27 cellular contexts compared by ENCODE assay signal in the genomic region with DNA sequence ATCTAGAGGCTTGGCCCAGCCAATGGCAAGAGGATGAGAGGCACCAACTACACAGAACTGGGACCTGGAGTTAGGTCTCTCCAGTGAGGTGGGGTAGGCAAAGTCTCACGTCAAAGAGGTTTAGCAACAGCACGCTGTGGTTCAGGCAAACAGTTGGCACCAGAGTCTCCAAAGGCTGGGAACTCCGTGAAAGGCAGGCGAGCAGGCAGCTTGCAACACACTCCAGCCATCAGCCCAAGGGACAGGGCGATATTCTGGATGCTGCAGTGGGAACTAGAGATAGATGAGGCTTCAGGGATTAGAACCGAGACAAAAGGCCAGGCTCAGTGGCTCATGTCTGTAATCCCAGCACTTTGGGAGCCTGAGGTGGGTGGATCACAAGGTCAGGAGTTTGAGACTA.
"Had no signal": no experiment of that assay in that cellular context is flagged by ENCODE, and none has a peak within 500 bp of the region (broad histone marks: within the 10 kb centered on the region; RNA-seq: fewer than 3 reads in every experiment).

No MANE protein-coding gene starts in this region.

- H3K4me3 ChIP-seq: cardiac muscle cell, SK-N-MC had no signal

- DNase-seq: activated B cell treated with CpG ODN at 0.5 μM for 24 hours; activated CD4-positive, alpha-beta memory T cell treated with anti-CD3 and anti-CD28 coated beads for 36 hours; activated CD4-positive, alpha-beta T cell treated with anti-CD3 and anti-CD28 coated beads, Interleukin-2, amount 10 ng/mL, durations not matched to agents 7 days and 5 days; activated CD8-positive, alpha-beta memory T cell treated with anti-CD3 and anti-CD28 coated beads for 24 hours; activated effector memory CD4-positive, alpha-beta T cell treated with anti-CD3 and anti-CD28 coated beads, Interleukin-2, amount 50 U/mL, for 16 hours; activated naive CD4-positive, alpha-beta T cell treated with anti-CD3 and anti-CD28 coated beads for 36 hours; activated T-cell treated with anti-CD3 and anti-CD28 coated beads, Interleukin-2, amount 50 U/mL, for 4 hours; amygdala; brain microvascular endothelial cell; IMR-90; Kasumi-1; KBM-7; NCI-H1417; NCI-H1694; NCI-H2029; NCI-H2107; NCI-H2171 treated with DMSO at 0.1 percent for 48 hours; NCI-H345; NCI-H510A treated with DMSO at 0.1 percent for 48 hours; NCI-H69; NK-92 treated with Interleukin-12 subunit alpha and Interleukin-12 subunit beta, amount 100 ng/mL, for 24 hours; PC-3; T-cell; T-helper 2 cell; T1000 had no signal

- H3K27me3 ChIP-seq: brain microvascular endothelial cell, cardiac muscle cell had no signal

- ATAC-seq: activated T-cell treated with anti-CD3 and anti-CD28 coated beads, Interleukin-2, amount 50 U/mL, for 4 hours; PC-3; T-cell had no signal

- H3K36me3 ChIP-seq: brain microvascular endothelial cell, cardiac muscle cell had no signal

- H3K27ac ChIP-seq: brain microvascular endothelial cell, cardiac muscle cell, SK-N-MC had no signal
